Comparison of ENCODE assay signal across 2 cellular contexts in the genomic region with DNA sequence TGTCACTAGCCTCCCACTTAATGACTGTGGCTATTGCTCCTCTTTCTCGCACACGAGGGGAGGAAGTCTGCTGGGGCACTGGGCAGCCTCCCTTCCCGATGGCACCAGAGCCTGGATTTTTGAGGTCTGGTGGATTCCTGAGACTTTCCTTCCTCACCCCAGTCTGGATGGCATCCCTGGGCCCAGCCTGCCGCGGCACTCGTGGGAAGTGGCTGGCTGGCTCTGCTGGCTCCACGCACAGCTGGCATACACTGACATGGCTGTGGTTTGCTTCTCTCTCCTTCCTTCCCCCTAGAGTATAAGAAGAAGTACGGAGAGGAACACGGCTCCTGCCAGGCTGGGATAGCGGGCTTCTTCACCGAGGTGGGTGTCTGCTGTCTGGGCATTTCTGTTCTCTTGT.
TF ChIP-seq lines count a peak whose summit lies in the region.

No MANE protein-coding gene starts in this region.

TF ChIP-seq in liver, 16 proteins besides CTCF, POLR2A, EP300 and RAD21 (continued from another document):
- TF ChIP-seq, protein P1, sequence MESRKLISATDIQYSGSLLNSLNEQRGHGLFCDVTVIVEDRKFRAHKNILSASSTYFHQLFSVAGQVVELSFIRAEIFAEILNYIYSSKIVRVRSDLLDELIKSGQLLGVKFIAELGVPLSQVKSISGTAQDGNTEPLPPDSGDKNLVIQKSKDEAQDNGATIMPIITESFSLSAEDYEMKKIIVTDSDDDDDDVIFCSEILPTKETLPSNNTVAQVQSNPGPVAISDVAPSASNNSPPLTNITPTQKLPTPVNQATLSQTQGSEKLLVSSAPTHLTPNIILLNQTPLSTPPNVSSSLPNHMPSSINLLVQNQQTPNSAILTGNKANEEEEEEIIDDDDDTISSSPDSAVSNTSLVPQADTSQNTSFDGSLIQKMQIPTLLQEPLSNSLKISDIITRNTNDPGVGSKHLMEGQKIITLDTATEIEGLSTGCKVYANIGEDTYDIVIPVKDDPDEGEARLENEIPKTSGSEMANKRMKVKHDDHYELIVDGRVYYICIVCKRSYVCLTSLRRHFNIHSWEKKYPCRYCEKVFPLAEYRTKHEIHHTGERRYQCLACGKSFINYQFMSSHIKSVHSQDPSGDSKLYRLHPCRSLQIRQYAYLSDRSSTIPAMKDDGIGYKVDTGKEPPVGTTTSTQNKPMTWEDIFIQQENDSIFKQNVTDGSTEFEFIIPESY (IDR thresholded peaks at IDR 0.05) = no peak
- TF ChIP-seq GABPA (IDR thresholded peaks at IDR 0.05 in 1 of 2, conservative IDR thresholded peaks at IDR 0.05 in 1 of 2) (no peak), FOXA1 (IDR thresholded peaks at IDR 0.05) (no peak), SP1 (IDR thresholded peaks at IDR 0.05) (no peak), TAF1 (conservative IDR thresholded peaks at IDR 0.05) (no peak), HNF4A (conservative IDR thresholded peaks at IDR 0.05) (no peak), NR2F2 (IDR thresholded peaks at IDR 0.05) (no peak), YY1 (IDR thresholded peaks at IDR 0.05) (no peak)
- TF ChIP-seq, protein P2, sequence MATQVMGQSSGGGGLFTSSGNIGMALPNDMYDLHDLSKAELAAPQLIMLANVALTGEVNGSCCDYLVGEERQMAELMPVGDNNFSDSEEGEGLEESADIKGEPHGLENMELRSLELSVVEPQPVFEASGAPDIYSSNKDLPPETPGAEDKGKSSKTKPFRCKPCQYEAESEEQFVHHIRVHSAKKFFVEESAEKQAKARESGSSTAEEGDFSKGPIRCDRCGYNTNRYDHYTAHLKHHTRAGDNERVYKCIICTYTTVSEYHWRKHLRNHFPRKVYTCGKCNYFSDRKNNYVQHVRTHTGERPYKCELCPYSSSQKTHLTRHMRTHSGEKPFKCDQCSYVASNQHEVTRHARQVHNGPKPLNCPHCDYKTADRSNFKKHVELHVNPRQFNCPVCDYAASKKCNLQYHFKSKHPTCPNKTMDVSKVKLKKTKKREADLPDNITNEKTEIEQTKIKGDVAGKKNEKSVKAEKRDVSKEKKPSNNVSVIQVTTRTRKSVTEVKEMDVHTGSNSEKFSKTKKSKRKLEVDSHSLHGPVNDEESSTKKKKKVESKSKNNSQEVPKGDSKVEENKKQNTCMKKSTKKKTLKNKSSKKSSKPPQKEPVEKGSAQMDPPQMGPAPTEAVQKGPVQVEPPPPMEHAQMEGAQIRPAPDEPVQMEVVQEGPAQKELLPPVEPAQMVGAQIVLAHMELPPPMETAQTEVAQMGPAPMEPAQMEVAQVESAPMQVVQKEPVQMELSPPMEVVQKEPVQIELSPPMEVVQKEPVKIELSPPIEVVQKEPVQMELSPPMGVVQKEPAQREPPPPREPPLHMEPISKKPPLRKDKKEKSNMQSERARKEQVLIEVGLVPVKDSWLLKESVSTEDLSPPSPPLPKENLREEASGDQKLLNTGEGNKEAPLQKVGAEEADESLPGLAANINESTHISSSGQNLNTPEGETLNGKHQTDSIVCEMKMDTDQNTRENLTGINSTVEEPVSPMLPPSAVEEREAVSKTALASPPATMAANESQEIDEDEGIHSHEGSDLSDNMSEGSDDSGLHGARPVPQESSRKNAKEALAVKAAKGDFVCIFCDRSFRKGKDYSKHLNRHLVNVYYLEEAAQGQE (IDR thresholded peaks at IDR 0.05) = no peak
- TF ChIP-seq, protein P3, sequence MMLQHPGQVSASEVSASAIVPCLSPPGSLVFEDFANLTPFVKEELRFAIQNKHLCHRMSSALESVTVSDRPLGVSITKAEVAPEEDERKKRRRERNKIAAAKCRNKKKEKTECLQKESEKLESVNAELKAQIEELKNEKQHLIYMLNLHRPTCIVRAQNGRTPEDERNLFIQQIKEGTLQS (IDR thresholded peaks at IDR 0.05) = no peak
- TF ChIP-seq, protein P4, sequence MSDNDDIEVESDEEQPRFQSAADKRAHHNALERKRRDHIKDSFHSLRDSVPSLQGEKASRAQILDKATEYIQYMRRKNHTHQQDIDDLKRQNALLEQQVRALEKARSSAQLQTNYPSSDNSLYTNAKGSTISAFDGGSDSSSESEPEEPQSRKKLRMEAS (IDR thresholded peaks at IDR 0.05) = no peak

TF ChIP-seq in HepG2, 621 proteins besides CTCF, POLR2A, EP300 and RAD21 (continued from another document):
- TF ChIP-seq, protein P5, sequence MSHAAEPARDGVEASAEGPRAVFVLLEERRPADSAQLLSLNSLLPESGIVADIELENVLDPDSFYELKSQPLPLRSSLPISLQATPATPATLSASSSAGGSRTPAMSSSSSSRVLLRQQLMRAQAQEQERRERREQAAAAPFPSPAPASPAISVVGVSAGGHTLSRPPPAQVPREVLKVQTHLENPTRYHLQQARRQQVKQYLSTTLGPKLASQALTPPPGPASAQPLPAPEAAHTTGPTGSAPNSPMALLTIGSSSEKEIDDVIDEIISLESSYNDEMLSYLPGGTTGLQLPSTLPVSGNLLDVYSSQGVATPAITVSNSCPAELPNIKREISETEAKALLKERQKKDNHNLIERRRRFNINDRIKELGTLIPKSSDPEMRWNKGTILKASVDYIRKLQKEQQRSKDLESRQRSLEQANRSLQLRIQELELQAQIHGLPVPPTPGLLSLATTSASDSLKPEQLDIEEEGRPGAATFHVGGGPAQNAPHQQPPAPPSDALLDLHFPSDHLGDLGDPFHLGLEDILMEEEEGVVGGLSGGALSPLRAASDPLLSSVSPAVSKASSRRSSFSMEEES (CRISPR knock-in tag; IDR thresholded peaks at IDR 0.05) = no peak
- TF ChIP-seq, protein P6, sequence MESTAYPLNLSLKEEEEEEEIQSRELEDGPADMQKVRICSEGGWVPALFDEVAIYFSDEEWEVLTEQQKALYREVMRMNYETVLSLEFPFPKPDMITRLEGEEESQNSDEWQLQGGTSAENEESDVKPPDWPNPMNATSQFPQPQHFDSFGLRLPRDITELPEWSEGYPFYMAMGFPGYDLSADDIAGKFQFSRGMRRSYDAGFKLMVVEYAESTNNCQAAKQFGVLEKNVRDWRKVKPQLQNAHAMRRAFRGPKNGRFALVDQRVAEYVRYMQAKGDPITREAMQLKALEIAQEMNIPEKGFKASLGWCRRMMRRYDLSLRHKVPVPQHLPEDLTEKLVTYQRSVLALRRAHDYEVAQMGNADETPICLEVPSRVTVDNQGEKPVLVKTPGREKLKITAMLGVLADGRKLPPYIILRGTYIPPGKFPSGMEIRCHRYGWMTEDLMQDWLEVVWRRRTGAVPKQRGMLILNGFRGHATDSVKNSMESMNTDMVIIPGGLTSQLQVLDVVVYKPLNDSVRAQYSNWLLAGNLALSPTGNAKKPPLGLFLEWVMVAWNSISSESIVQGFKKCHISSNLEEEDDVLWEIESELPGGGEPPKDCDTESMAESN (CRISPR knock-in tag; conservative IDR thresholded peaks at IDR 0.05) = no peak
- TF ChIP-seq, protein P7, sequence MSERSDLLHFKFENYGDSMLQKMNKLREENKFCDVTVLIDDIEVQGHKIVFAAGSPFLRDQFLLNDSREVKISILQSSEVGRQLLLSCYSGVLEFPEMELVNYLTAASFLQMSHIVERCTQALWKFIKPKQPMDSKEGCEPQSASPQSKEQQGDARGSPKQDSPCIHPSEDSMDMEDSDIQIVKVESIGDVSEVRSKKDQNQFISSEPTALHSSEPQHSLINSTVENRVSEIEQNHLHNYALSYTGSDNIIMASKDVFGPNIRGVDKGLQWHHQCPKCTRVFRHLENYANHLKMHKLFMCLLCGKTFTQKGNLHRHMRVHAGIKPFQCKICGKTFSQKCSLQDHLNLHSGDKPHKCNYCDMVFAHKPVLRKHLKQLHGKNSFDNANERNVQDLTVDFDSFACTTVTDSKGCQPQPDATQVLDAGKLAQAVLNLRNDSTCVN (CRISPR knock-in tag; IDR thresholded peaks at IDR 0.05; ENCODE audit: borderline replicate concordance) = no peak
- TF ChIP-seq MTA1 (CRISPR knock-in tag; IDR thresholded peaks at IDR 0.05; ENCODE audit: borderline replicate concordance) (no peak), ZBTB21 (CRISPR knock-in tag; IDR thresholded peaks at IDR 0.05) (no peak), MLLT10 (CRISPR knock-in tag; IDR thresholded peaks at IDR 0.05) (no peak), SPEN (CRISPR knock-in tag; IDR thresholded peaks at IDR 0.05; ENCODE audit: low read depth) (no peak), REXO4 (CRISPR knock-in tag; IDR thresholded peaks at IDR 0.05; ENCODE audit: borderline replicate concordance) (no peak)
- TF ChIP-seq, protein P8, sequence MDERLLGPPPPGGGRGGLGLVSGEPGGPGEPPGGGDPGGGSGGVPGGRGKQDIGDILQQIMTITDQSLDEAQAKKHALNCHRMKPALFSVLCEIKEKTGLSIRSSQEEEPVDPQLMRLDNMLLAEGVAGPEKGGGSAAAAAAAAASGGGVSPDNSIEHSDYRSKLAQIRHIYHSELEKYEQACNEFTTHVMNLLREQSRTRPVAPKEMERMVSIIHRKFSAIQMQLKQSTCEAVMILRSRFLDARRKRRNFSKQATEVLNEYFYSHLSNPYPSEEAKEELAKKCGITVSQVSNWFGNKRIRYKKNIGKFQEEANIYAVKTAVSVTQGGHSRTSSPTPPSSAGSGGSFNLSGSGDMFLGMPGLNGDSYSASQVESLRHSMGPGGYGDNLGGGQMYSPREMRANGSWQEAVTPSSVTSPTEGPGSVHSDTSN (CRISPR knock-in tag; IDR thresholded peaks at IDR 0.05) = no peak
